16 cellular contexts compared by ENCODE assay signal in the genomic region with DNA sequence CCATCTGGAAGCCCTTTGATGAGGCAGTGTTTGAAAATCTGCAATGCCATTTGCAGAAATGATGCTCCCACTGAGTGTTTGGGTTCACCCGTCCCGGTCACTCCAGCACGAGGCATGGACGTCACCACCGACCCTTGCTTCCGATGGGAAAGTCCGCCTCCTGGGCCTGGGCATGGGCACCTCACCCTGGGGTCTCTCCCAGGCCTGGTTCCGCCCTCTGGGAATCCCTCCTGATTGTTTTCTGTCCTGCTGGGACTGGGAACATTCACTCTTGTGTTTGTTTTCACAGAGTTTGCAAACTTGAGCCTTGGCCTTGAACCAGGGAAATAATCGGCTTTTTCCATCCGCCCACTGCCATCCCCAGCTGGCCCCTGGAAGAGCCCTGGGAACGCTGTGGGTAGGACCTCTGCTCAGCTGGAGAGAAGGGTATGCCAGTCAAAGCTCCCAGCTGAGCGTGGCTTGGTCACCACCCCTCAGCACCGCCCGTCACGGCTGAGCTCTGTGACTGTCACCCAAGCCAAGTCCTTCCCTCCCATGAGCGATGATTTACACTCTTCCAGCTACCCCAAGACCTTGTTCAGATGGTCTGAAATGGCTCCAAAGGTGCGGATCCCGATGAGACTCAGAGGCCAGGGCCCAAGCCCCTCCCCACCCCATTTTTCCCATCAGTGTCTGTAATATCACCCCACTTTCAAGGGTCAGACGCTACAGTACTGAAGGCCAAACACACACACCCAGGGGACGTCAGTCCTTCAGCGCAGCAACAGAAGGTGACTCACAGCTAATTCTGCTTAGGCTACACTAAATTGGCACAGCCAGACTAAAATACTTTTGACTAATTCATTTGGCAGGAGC. TPM values are rescaled to one million over a fixed set of nuclear protein-coding genes. Genes with fewer than 3 reads are reported as not detected.
A peak's percentile ranks its signal among the peaks of the same experiment; 100 is the strongest.
DNase-seq lines count a peak whose midpoint lies in the region; ATAC-seq and TF ChIP-seq lines count a peak whose summit lies in the region.
"Had no signal": no experiment of that assay in that cellular context is flagged by ENCODE, and none has a peak within 500 bp of the region (broad histone marks: within the 10 kb centered on the region; RNA-seq: fewer than 3 reads in every experiment).

No MANE protein-coding gene starts in this region.

- H3K27ac Mint-ChIP-seq in activated naive CD4-positive, alpha-beta T cell treated with anti-CD3 and anti-CD28 coated beads, Interleukin-2, amount 50 U/mL, for 72 hours = no peak overlapping the region
- H3K27ac Mint-ChIP-seq: activated B cell treated with CpG ODN at 0.5 μM for 24 hours; CD14-positive monocyte; memory B cell; stimulated activated naive CD8-positive, alpha-beta T cell treated with anti-CD3 and anti-CD28 coated beads, Interleukin-15, Interleukin-2, amounts not matched to agents 100 ng/mL and 50 ng/mL, for 24 hours had no signal

- H3K36me3 ChIP-seq in body of pancreas (replicated peaks in 1 of 2; ENCODE audit: insufficient read depth in 1 of 2, low read depth in 2 of 2) (no peaks in the 10 kb centered on the region), urinary bladder (ENCODE audit: insufficient read depth) (no peaks in the 10 kb centered on the region), right lobe of liver (no peaks in the 10 kb centered on the region)

- H3K27ac ChIP-seq in body of pancreas = peak overlapping the region in 3 of 4 donors; percentile 4 to 46 (median 36)
- peak overlapping the region; percentile 33 for H3K27ac ChIP-seq in urinary bladder (ENCODE audit: low read depth)
- no peak overlapping the region for H3K27ac ChIP-seq in right lobe of liver

- ATAC-seq in body of pancreas (peak; percentile 62), Right ventricle myocardium superior (ENCODE audit: poor library complexity) (peak; percentile 68), omental fat pad (ENCODE audit: low FRiP score) (peak; percentile 79), right lobe of liver (no peak)
- ATAC-seq in activated naive CD4-positive, alpha-beta T cell treated with anti-CD3 and anti-CD28 coated beads, Interleukin-2, amount 50 U/mL, for 72 hours = no peak

- DNase-seq in body of pancreas = peak in 3 of 4 donors; percentile 22 to 38 (median 23)
- no peak for DNase-seq in Right ventricle myocardium superior
- DNase-seq in omental fat pad (ENCODE audit: low spot score) = no peak
- DNase-seq in activated naive CD4-positive, alpha-beta T cell treated with anti-CD3 and anti-CD28 coated beads, Interleukin-2, amount 50 U/mL, for 72 hours (ENCODE audit: low spot score in 2 of 2) = no peak
- DNase-seq in right lobe of liver = no peak
- no peak for DNase-seq in SK-N-DZ (ENCODE audit: low spot score)
- DNase-seq in SW 1271 (lab: John Stamatoyannopoulos, UW) = no peak
- DNase-seq: activated B cell treated with CpG ODN at 0.5 μM for 24 hours; effector memory CD4-positive, alpha-beta T cell; HCEC 1CT; MM.1S; NCI-H2171 had no signal

- H3K9me3 ChIP-seq in body of pancreas (peaks cover 0 to 5% (median 0%) of the 10 kb centered on the region in 3 donors), right lobe of liver (no peaks in the 10 kb centered on the region)

- WGBS in body of pancreas, 2 donors = 47 to 50% methylated on average over 7 to 21 of the region's 21 CpGs
- 44% methylated on average over 21 of the region's 21 CpGs for WGBS in urinary bladder
- WGBS in right lobe of liver (ENCODE audit: insufficient coverage, low coverage, low lambda C conversion rate, missing lambda C conversion rate) = 42% methylated on average over 11 of the region's 21 CpGs

- intact Hi-C loops in body of pancreas (cut with DNase I) (no loop called here), Right ventricle myocardium superior (cut with DNase I) (no loop called here), right lobe of liver (cut with DNase I) (no loop called here)

- no peaks in the 10 kb centered on the region for H3K27me3 ChIP-seq in body of pancreas
- H3K27me3 ChIP-seq in right lobe of liver = peaks cover 0 to 4% of the 10 kb centered on the region in 2 donors

- no peak for TF ChIP-seq POLR2A in body of pancreas (IDR thresholded peaks at IDR 0.05)
- TF ChIP-seq POLR2A in right lobe of liver (IDR thresholded peaks at IDR 0.05) = no peak

- H3K4me1 ChIP-seq in body of pancreas (no peaks in the 10 kb centered on the region), urinary bladder (ENCODE audit: insufficient read depth) (no peaks in the 10 kb centered on the region), right lobe of liver (no peaks in the 10 kb centered on the region)

- no peak overlapping the region for H3K4me3 ChIP-seq in body of pancreas
- no peak overlapping the region for H3K4me3 ChIP-seq in urinary bladder (ENCODE audit: low read depth, low read length)
- H3K4me3 ChIP-seq in right lobe of liver = no peak overlapping the region

- H3K36me3 Mint-ChIP-seq in activated naive CD4-positive, alpha-beta T cell treated with anti-CD3 and anti-CD28 coated beads, Interleukin-2, amount 50 U/mL, for 72 hours = no peaks in the 10 kb centered on the region
- H3K36me3 Mint-ChIP-seq: CD14-positive monocyte, memory B cell had no signal

- no peak for TF ChIP-seq CTCF in body of pancreas (IDR thresholded peaks at IDR 0.05)
- TF ChIP-seq CTCF in omental fat pad (IDR thresholded peaks at IDR 0.05) = no peak
- TF ChIP-seq CTCF in right lobe of liver (IDR thresholded peaks at IDR 0.05) = no peak

- H3K9me3 Mint-ChIP-seq in activated naive CD4-positive, alpha-beta T cell treated with anti-CD3 and anti-CD28 coated beads, Interleukin-2, amount 50 U/mL, for 72 hours = no peaks in the 10 kb centered on the region
- H3K9me3 Mint-ChIP-seq: stimulated activated naive CD8-positive, alpha-beta T cell treated with anti-CD3 and anti-CD28 coated beads, Interleukin-15, Interleukin-2, amounts not matched to agents 100 ng/mL and 50 ng/mL, for 24 hours had no signal

RNA-seq across cellular contexts. Expression of gene FZD10, which starts 34.1 kb away (rescaled TPM):
- total RNA-seq in body of pancreas (under 1 TPM; under 0.01 to 0.52 TPM), Right ventricle myocardium superior (not detected), omental fat pad (1 to 10 TPM in 2 of 4 donors, under 1 TPM in 2; 0.25 to 3.8 (median 0.98) TPM), urinary bladder (3.5 TPM), right lobe of liver (not detected)
- polyA plus RNA-seq in urinary bladder = 4.3 TPM
- not detected for total RNA-seq in activated naive CD4-positive, alpha-beta T cell treated with anti-CD3 and anti-CD28 coated beads, Interleukin-2, amount 50 U/mL, for 72 hours
- polyA plus RNA-seq in SK-N-DZ (2014; cell fraction: cytosol; rRNA removed) = 0.24 TPM in 1 of 2 replicates, not detected in the other
- not detected in 2 replicates for polyA plus RNA-seq in SK-N-DZ (2014; cell fraction: nucleus; rRNA removed)
- total RNA-seq: activated B cell treated with CpG ODN at 0.5 μM for 24 hours had no signal
- polyA plus RNA-seq: CD14-positive monocyte had no signal

Comparison
In these comparisons a context has a peak if more than half of its experiments do, and no peak if none do; other contexts are left out.
1. ATAC-seq: peak in body of pancreas (single experiment), Right ventricle myocardium superior (single experiment) and omental fat pad (single experiment); none in activated naive CD4-positive, alpha-beta T cell treated with anti-CD3 and anti-CD28 coated beads, Interleukin-2, amount 50 U/mL, for 72 hours (0 of 2) and right lobe of liver (0 of 4).
2. DNase-seq: peak in body of pancreas (3 of 4); none in Right ventricle myocardium superior (single experiment), omental fat pad (single experiment), activated naive CD4-positive, alpha-beta T cell treated with anti-CD3 and anti-CD28 coated beads, Interleukin-2, amount 50 U/mL, for 72 hours (0 of 2), right lobe of liver (0 of 3), SK-N-DZ (single experiment) and SW 1271 (0 of 2).
3. H3K27ac ChIP-seq: peak in body of pancreas (3 of 4) and urinary bladder (single experiment); none in right lobe of liver (0 of 3).